ENCODE assay signal across 8 cellular contexts in genomic region chr1:21781971-21782867, GRCh38. TPM values are rescaled to one million over a fixed set of nuclear protein-coding genes. Genes with fewer than 3 reads are reported as not detected.
DNase-seq lines count a peak whose midpoint lies in the region; ATAC-seq, FAIRE-seq and TF ChIP-seq lines count a peak whose summit lies in the region.

No MANE protein-coding gene starts in this region.

- peak overlapping the region; percentile 99 for H3K4me2 ChIP-seq in A549

- TF ChIP-seq EP300 in A549 (IDR thresholded peaks at IDR 0.05): no peak

- peak; percentile 32; the same call in 2 of the 3 replicates for TF ChIP-seq CTCF in A549 (IDR thresholded peaks at IDR 0.05)

- H3K4me1 ChIP-seq in A549: peaks cover 9% of the 10 kb centered on the region; the same call in 1 of the 3 replicates

- CTCF ChIA-PET in A549 (lab: Yijun Ruan, JAX): interaction anchor here (0.7 to 2.1 kb wide), 4 partner anchors 15 to 178 kb away, joined by 3 to 6 read pairs (median 4); no protein-coding TSS in a partner anchor

- FAIRE-seq in A549 (lab: Jason Lieb, UNC): no peak

- H3K4me3 ChIP-seq in A549: peak overlapping the region; percentile 97

- ATAC-seq in A549 (peak; percentile 62 to 67), GM18498 (IDR thresholded peaks at IDR 0.05; ENCODE audit: unreplicated experiment) (peak; percentile 27), HG02973 (IDR thresholded peaks at IDR 0.05; ENCODE audit: unreplicated experiment) (peak; percentile 17)

- WGBS in A549 (ENCODE audit: missing lambda C conversion rate): 3% methylated on average over 30 of the region's 52 CpGs

- POLR2A ChIA-PET in A549 (lab: Yijun Ruan, JAX): interaction anchor here (0.8 kb wide), 1 partner anchor 138 kb away, joined by 3 read pairs; no protein-coding TSS in a partner anchor

- peak overlapping the region; percentile 99 to 100 for H3K27ac ChIP-seq in A549

- H3K9me3 ChIP-seq in A549: 0 out of 3 replicates have a peak, but pooled peaks cover 4% of the 10 kb centered on the region

- TF ChIP-seq POLR2A in A549 (IDR thresholded peaks at IDR 0.05; ENCODE audit: low read length): no peak

- DNase-seq in A549 (ENCODE audit: low read depth in 1 of 2, low spot score in 1 of 2) (peak; percentile 10 to 57), NCI-H2196 treated with DMSO at 0.1 percent for 48 hours (lab: John Stamatoyannopoulos, UW; ENCODE audit: unreplicated experiment) (peak; percentile 35), medulla oblongata (ENCODE audit: extremely low spot score) (peak; percentile 75)
- DNase-seq in activated CD4-positive, alpha-beta T cell treated with anti-CD3 and anti-CD28 coated beads, Interleukin-2, amount 50 U/mL, for 1 hour: peak; percentile 34
- peak; percentile 52 for DNase-seq in effector CD8-positive, alpha-beta T cell (lab: John Stamatoyannopoulos, UW)
- peak; percentile 3 for DNase-seq in stimulated activated CD8-positive, alpha-beta memory T cell treated with anti-CD3 and anti-CD28 coated beads, Interleukin-15, amount 100 ng/mL, for 1 hour (ENCODE audit: low read depth)

- TF ChIP-seq RAD21 in A549 (conservative IDR thresholded peaks at IDR 0.05 in 1 of 2, IDR thresholded peaks at IDR 0.05 in 1 of 2): peak; percentile 36 to 50; a peak in 3 of 5 replicates

TF ChIP-seq in A549, 52 proteins besides CTCF, POLR2A, EP300 and RAD21:
- 0 out of 2 replicates have a peak, but pooled peaks have one; percentile 11 for TF ChIP-seq FOXS1 (CRISPR knock-in tag; IDR thresholded peaks at IDR 0.05)
- no peak for TF ChIP-seq JUN (IDR thresholded peaks at IDR 0.05)
- peak; percentile 19; the same call in 1 of the 3 replicates for TF ChIP-seq SMC3 (IDR thresholded peaks at IDR 0.05)

RNA-seq across cellular contexts. Expression of gene USP48, which starts 0.7 kb away (rescaled TPM):
- polyA plus RNA-seq in A549 (2011; rRNA removed) (26.6 and 27.4 TPM in 2 replicates), A549 (2017; fragmentation: RNase III; extraction: RNeasy Plus Mini Kit Qiagen cat#74134 plus additional on column Dnase treatment) (22.4 to 23.8 TPM (median 22.8 TPM) in 3 replicates)
- 7.9 and 8.9 TPM in 2 replicates for polyA plus RNA-seq in A549 (2012; cell fraction: cytosol; rRNA removed)
- polyA plus RNA-seq in A549 (2012; cell fraction: nucleus; rRNA removed): 6.7 and 8.4 TPM in 2 replicates
- polyA minus RNA-seq in A549 (2011; rRNA and poly(A)+ RNA removed): 15.8 and 17.2 TPM in 2 replicates

RNA-seq across cellular contexts. Expression of gene LDLRAD2, which starts 29.8 kb away (rescaled TPM):
- polyA plus RNA-seq in A549 (2011; rRNA removed): not detected in 2 replicates
- polyA plus RNA-seq in A549 (2012; cell fraction: cytosol; rRNA removed): not detected in 2 replicates
- 0.01 TPM in 1 of 2 replicates, not detected in the other for polyA plus RNA-seq in A549 (2012; cell fraction: nucleus; rRNA removed)
- 0.03 to 0.08 TPM (median 0.05 TPM) in 3 replicates for polyA plus RNA-seq in A549 (2017; fragmentation: RNase III; extraction: RNeasy Plus Mini Kit Qiagen cat#74134 plus additional on column Dnase treatment)
- not detected in 2 replicates for polyA minus RNA-seq in A549 (2011; rRNA and poly(A)+ RNA removed)

Comparison
In these comparisons a context has a peak if more than half of its experiments do, and no peak if none do; other contexts are left out.
1. Peak in every context shown above with its lines: DNase-seq, ATAC-seq, H3K4me3 ChIP-seq and H3K27ac ChIP-seq.
2. DNase-seq: peak in every context shown above with its lines; median percentile 75 in medulla oblongata; 52 in effector CD8-positive, alpha-beta T cell; 35 in NCI-H2196 treated with DMSO at 0.1 percent for 48 hours; 34 in activated CD4-positive, alpha-beta T cell treated with anti-CD3 and anti-CD28 coated beads, Interleukin-2, amount 50 U/mL, for 1 hour; 34 in A549; 3 in stimulated activated CD8-positive, alpha-beta memory T cell treated with anti-CD3 and anti-CD28 coated beads, Interleukin-15, amount 100 ng/mL, for 1 hour.